15 cellular contexts compared by ENCODE assay signal in the genomic region with DNA sequence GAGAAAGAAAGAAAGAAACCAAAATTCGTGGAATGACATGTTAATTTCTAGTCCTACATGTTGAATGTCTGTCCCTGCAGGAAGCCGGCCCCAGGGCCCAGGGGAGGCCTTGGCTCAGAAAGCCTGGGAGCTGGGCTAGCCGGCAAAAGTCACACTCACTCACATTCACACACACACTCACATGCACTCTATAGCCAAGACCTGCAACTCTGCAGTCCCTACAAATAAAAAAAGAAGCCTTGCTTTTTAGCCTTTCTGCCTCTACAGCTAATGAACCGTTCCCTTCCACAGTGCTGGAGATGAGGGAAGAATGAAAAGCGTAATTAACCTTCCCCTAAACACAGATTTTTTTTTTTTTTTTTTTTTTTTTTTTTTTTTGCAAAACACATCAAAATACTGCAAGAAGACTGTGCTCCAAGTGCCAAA. TPM values are rescaled to one million over a fixed set of nuclear protein-coding genes. Genes with fewer than 3 reads are reported as not detected.
DNase-seq lines count a peak whose midpoint lies in the region; ATAC-seq and TF ChIP-seq lines count a peak whose summit lies in the region.
"Had no signal": no experiment of that assay in that cellular context is flagged by ENCODE, and none has a peak within 500 bp of the region (broad histone marks: within the 10 kb centered on the region; RNA-seq: fewer than 3 reads in every experiment).

No MANE protein-coding gene starts in this region.

- H3K9me3 Mint-ChIP-seq in stimulated activated naive CD8-positive, alpha-beta T cell treated with anti-CD3 and anti-CD28 coated beads, Interleukin-15, amount 100 ng/mL, for 72 hours, result no peaks in the 10 kb centered on the region
- peaks cover 9% of the 10 kb centered on the region for H3K9me3 Mint-ChIP-seq in glutamatergic neuron (ENCODE audit: unreplicated experiment)
- H3K9me3 Mint-ChIP-seq in naive thymus-derived CD4-positive, alpha-beta T cell, result peaks cover 0 to 16% (median 1%) of the 10 kb centered on the region in 11 donors
- H3K9me3 Mint-ChIP-seq: T-helper 2 cell treated with Interferon-gamma antibody and Interleukin-4, amounts not matched to agents 5 μg/mL and 100 μg/mL, for 36 hours had no signal

- peaks cover 14 to 54% of the 10 kb centered on the region in 2 donors for H3K27me3 ChIP-seq in naive thymus-derived CD4-positive, alpha-beta T cell (ENCODE audit: control insufficient read depth in 2 of 2, insufficient read depth in 2 of 2, low read length in 2 of 2)
- peaks cover 90% of the 10 kb centered on the region for H3K27me3 ChIP-seq in transverse colon

- peak overlapping the region; percentile 71 to 74 for H3K4me3 Mint-ChIP-seq in stimulated activated naive CD8-positive, alpha-beta T cell treated with anti-CD3 and anti-CD28 coated beads, Interleukin-15, amount 100 ng/mL, for 72 hours
- peak overlapping the region; percentile 43 for H3K4me3 Mint-ChIP-seq in glutamatergic neuron (ENCODE audit: unreplicated experiment)
- peak overlapping the region in 6 of 10 donors; percentile 3 to 68 (median 40) for H3K4me3 Mint-ChIP-seq in naive thymus-derived CD4-positive, alpha-beta T cell
- H3K4me3 Mint-ChIP-seq: T-helper 2 cell treated with Interferon-gamma antibody and Interleukin-4, amounts not matched to agents 5 μg/mL and 100 μg/mL, for 36 hours had no signal

- no peak overlapping the region for H3K27ac ChIP-seq in naive thymus-derived CD4-positive, alpha-beta T cell (ENCODE audit: low read depth, low read length)
- H3K27ac ChIP-seq in transverse colon, result no peak overlapping the region
- H3K27ac ChIP-seq: GM23248, KMS-11, thyroid gland had no signal

- in situ Hi-C loops in transverse colon (cut with MboI; ENCODE audit: low pct_ligation_motif_present in 1 of 4, low pct_unique_long_range_greater_than_20kb in 1 of 4, low sequenced_read_pairs in 3 of 4), result loop anchor here in 3 of 4 donors (25.0 kb wide), 2 partner anchors 272 to 522 kb away; no protein-coding TSS in a partner anchor

- no peak overlapping the region for H3K27ac Mint-ChIP-seq in stimulated activated naive CD8-positive, alpha-beta T cell treated with anti-CD3 and anti-CD28 coated beads, Interleukin-15, amount 100 ng/mL, for 72 hours
- H3K27ac Mint-ChIP-seq in glutamatergic neuron (ENCODE audit: unreplicated experiment), result no peak overlapping the region
- H3K27ac Mint-ChIP-seq in naive thymus-derived CD4-positive, alpha-beta T cell, result no peak overlapping the region
- H3K27ac Mint-ChIP-seq: T-helper 2 cell treated with Interferon-gamma antibody and Interleukin-4, amounts not matched to agents 5 μg/mL and 100 μg/mL, for 36 hours had no signal

- TF ChIP-seq CTCF in glutamatergic neuron (IDR thresholded peaks at IDR 0.05; ENCODE audit: partially characterized antibody, unreplicated experiment) (no peak), transverse colon (IDR thresholded peaks at IDR 0.05) (no peak)

- no peak for TF ChIP-seq EP300 in transverse colon (IDR thresholded peaks at IDR 0.05; ENCODE audit: low read depth)

- intact Hi-C loops in naive thymus-derived CD4-positive, alpha-beta T cell (cut with micrococcal nuclease), result no loop called here
- intact Hi-C loops in transverse colon (cut with DNase I; ENCODE audit: low total_unique reads), result no loop called here

- peaks cover 90% of the 10 kb centered on the region for H3K27me3 Mint-ChIP-seq in stimulated activated naive CD8-positive, alpha-beta T cell treated with anti-CD3 and anti-CD28 coated beads, Interleukin-15, amount 100 ng/mL, for 72 hours
- peaks cover 31% of the 10 kb centered on the region for H3K27me3 Mint-ChIP-seq in glutamatergic neuron (ENCODE audit: unreplicated experiment)
- H3K27me3 Mint-ChIP-seq in naive thymus-derived CD4-positive, alpha-beta T cell, result peaks cover 74 to 89% (median 80%) of the 10 kb centered on the region in 5 donors

- no peaks in the 10 kb centered on the region for H3K36me3 ChIP-seq in naive thymus-derived CD4-positive, alpha-beta T cell (ENCODE audit: control insufficient read depth in 2 of 3, insufficient read depth in 3 of 3, low read length in 3 of 3)
- no peaks in the 10 kb centered on the region for H3K36me3 ChIP-seq in transverse colon
- H3K36me3 ChIP-seq: thyroid gland had no signal

- no peaks in the 10 kb centered on the region for H3K9me3 ChIP-seq in naive thymus-derived CD4-positive, alpha-beta T cell (ENCODE audit: control insufficient read depth in 2 of 3, low read length in 3 of 3)
- no peaks in the 10 kb centered on the region for H3K9me3 ChIP-seq in transverse colon
- H3K9me3 ChIP-seq: thyroid gland had no signal

- no peak for ATAC-seq in stimulated activated naive CD8-positive, alpha-beta T cell treated with anti-CD3 and anti-CD28 coated beads, Interleukin-15, amount 100 ng/mL, for 72 hours
- ATAC-seq in stimulated activated naive CD8-positive, alpha-beta T cell treated with anti-CD3 and anti-CD28 coated beads, Interleukin-15, Interleukin-2, amounts not matched to agents 100 U/mL and 50 U/mL, for 24 hours, result no peak
- ATAC-seq in naive thymus-derived CD4-positive, alpha-beta T cell, result no peak
- no peak for ATAC-seq in GM19397 (IDR thresholded peaks at IDR 0.05; ENCODE audit: unreplicated experiment)
- ATAC-seq: left colon had no signal

- no peaks in the 10 kb centered on the region for H3K36me3 Mint-ChIP-seq in glutamatergic neuron (ENCODE audit: unreplicated experiment)
- peaks cover 0 to 7% (median 0%) of the 10 kb centered on the region in 5 donors for H3K36me3 Mint-ChIP-seq in naive thymus-derived CD4-positive, alpha-beta T cell

- POLR2A ChIA-PET in naive thymus-derived CD4-positive, alpha-beta T cell (lab: Charles Lee), result interaction anchor here (1.0 kb wide), 1 partner anchor 104 kb away, joined by 3 read pairs; no protein-coding TSS in a partner anchor

- 39 to 47% methylated on average over 5 of the region's 5 CpGs for WGBS in transverse colon (ENCODE audit: low coverage in 1 of 2), 2 donors

- TF ChIP-seq POLR2A in transverse colon (IDR thresholded peaks at IDR 0.05), result no peak

- H3K4me1 Mint-ChIP-seq in stimulated activated naive CD8-positive, alpha-beta T cell treated with anti-CD3 and anti-CD28 coated beads, Interleukin-15, amount 100 ng/mL, for 72 hours, result peaks cover 56% of the 10 kb centered on the region
- peaks cover 13% of the 10 kb centered on the region for H3K4me1 Mint-ChIP-seq in glutamatergic neuron (ENCODE audit: low read depth, unreplicated experiment)
- H3K4me1 Mint-ChIP-seq in naive thymus-derived CD4-positive, alpha-beta T cell, result peaks cover 29 to 49% (median 37%) of the 10 kb centered on the region in 7 donors

- no peak overlapping the region for H3K4me3 ChIP-seq in naive thymus-derived CD4-positive, alpha-beta T cell (ENCODE audit: low read length)
- no peak overlapping the region for H3K4me3 ChIP-seq in transverse colon
- H3K4me3 ChIP-seq: GM23248 had no signal

- CTCF ChIA-PET in naive thymus-derived CD4-positive, alpha-beta T cell (lab: Charles Lee), result no interaction called here

- DNase-seq in stimulated activated naive CD8-positive, alpha-beta T cell treated with anti-CD3 and anti-CD28 coated beads, Interleukin-15, amount 100 ng/mL, for 72 hours, result no peak
- no peak for DNase-seq in stimulated activated naive CD8-positive, alpha-beta T cell treated with anti-CD3 and anti-CD28 coated beads, Interleukin-15, Interleukin-2, amounts not matched to agents 100 U/mL and 50 U/mL, for 24 hours
- no peak for DNase-seq in glutamatergic neuron
- DNase-seq in naive thymus-derived CD4-positive, alpha-beta T cell, result no peak
- DNase-seq in DMS79 (lab: John Stamatoyannopoulos, UW), result no peak
- no peak for DNase-seq in cortex of kidney (lab: John Stamatoyannopoulos, UW)
- DNase-seq in transverse colon, result no peak
- DNase-seq: GM23248, NCI-H2081 treated with DMSO at 0.1 percent for 48 hours, thyroid gland had no signal

- peaks cover 18 to 32% of the 10 kb centered on the region in 2 donors for H3K4me1 ChIP-seq in naive thymus-derived CD4-positive, alpha-beta T cell (ENCODE audit: control insufficient read depth in 2 of 2, insufficient read depth in 2 of 2, low read length in 2 of 2)
- peaks cover 4 to 45% (median 31%) of the 10 kb centered on the region in 4 donors for H3K4me1 ChIP-seq in transverse colon

RNA-seq across cellular contexts. Expression of gene MECOM, which starts 4.4 kb away (rescaled TPM):
- not detected for total RNA-seq in glutamatergic neuron (ENCODE audit: unreplicated experiment)
- total RNA-seq in naive thymus-derived CD4-positive, alpha-beta T cell, result under 1 TPM in 1 of 5 experiments, not detected in 4; 0.42 TPM
- not detected for polyA plus RNA-seq in naive thymus-derived CD4-positive, alpha-beta T cell
- 10 to 100 TPM; 57.2 to 85.1 (median 80.7) TPM for total RNA-seq in transverse colon
- total RNA-seq: activated CD8-positive, alpha-beta memory T cell treated with anti-CD3 and anti-CD28 coated beads for 36 hours had no signal

Comparison
In these comparisons a context has a peak if more than half of its experiments do, and no peak if none do; other contexts are left out.
1. RNA of gene MECOM, which starts 4.4 kb away (total RNA-seq): 57.2 to 85.1 TPM in transverse colon; not detected in glutamatergic neuron (single experiment) and 0.42 TPM in naive thymus-derived CD4-positive, alpha-beta T cell; every median in the first group is over 10 times any median in the second.
2. Peak in every context shown above with its lines, with median percentiles within 50 percentile points of each other: H3K4me3 Mint-ChIP-seq.